ENCODE assay signal across 1 cellular context in genomic region chr2:215052810-215053209, GRCh38.
TF ChIP-seq lines count a peak whose summit lies in the region.

No MANE protein-coding gene starts in this region.

TF ChIP-seq in SK-N-SH, 30 proteins besides CTCF, POLR2A, EP300 and RAD21 (continued from another document):
- TF ChIP-seq REST (IDR thresholded peaks at IDR 0.05; ENCODE audit: low read depth, low read length) (no peak), SIN3A (IDR thresholded peaks at IDR 0.05; ENCODE audit: borderline replicate concordance, low read depth, low read length) (no peak), FOXJ3 (CRISPR knock-in tag; IDR thresholded peaks at IDR 0.05) (no peak), TCF12 (IDR thresholded peaks at IDR 0.05) (0 out of 2 replicates have a peak, but pooled peaks have one; percentile 17), IRF3 (IDR thresholded peaks at IDR 0.05; ENCODE audit: low read depth, low read length) (no peak), FOSL2 (IDR thresholded peaks at IDR 0.05; ENCODE audit: borderline replicate concordance, low read depth) (no peak), USF1 (IDR thresholded peaks at IDR 0.05; ENCODE audit: borderline replicate concordance, low read depth) (no peak), EZH2phosphoT487 (IDR thresholded peaks at IDR 0.05; ENCODE audit: borderline replicate concordance, low read depth) (no peak), TEAD4 (IDR thresholded peaks at IDR 0.05; ENCODE audit: borderline replicate concordance, insufficient read depth) (no peak), NFIC (IDR thresholded peaks at IDR 0.05; ENCODE audit: borderline replicate concordance) (no peak), PBX3 (IDR thresholded peaks at IDR 0.05) (no peak), RXRA (IDR thresholded peaks at IDR 0.05; ENCODE audit: borderline replicate concordance, low read depth) (no peak)
TF ChIP-seq in SK-N-SH: peak in this region for 4.
